ENCODE assay signal across 17 cellular contexts in the genomic region with DNA sequence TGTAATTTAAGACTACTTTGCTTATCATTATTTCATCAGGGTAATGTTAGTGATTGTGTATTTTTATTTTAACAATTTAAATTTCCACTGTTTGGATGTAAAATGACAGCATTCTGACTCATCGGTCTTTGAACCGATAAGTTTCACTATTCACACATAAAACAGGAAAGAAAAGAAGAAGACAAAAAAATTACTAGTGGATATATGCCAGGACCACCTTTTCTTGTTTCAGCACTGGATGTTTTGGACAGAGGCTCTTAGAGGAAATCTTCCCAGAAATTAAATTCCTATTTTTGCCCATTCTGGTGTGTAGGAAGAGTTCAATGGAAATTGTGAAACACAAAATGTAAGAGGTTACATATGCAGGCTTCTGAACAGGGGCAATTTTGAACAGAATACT. TPM values are rescaled to one million over a fixed set of nuclear protein-coding genes. Genes with fewer than 3 reads are reported as not detected.
DNase-seq lines count a peak whose midpoint lies in the region; TF ChIP-seq lines count a peak whose summit lies in the region.
"Had no signal": no experiment of that assay in that cellular context is flagged by ENCODE, and none has a peak within 500 bp of the region (broad histone marks: within the 10 kb centered on the region; RNA-seq: fewer than 3 reads in every experiment).

No MANE protein-coding gene starts in this region.

- no peak overlapping the region for H3K4me2 ChIP-seq in mammary epithelial cell (ENCODE audit: insufficient read depth, low read depth, low read length)

- dilution Hi-C loops in mammary epithelial cell (cut with HindIII; ENCODE audit: low sequenced_read_pairs) = no loop called here

- peaks cover 0 to 3% (median 0%) of the 10 kb centered on the region in 8 donors for H3K9me3 Mint-ChIP-seq in CD4-positive, alpha-beta memory T cell

- WGBS in mammary epithelial cell (ENCODE audit: low coverage, missing lambda C conversion rate) = 56% methylated on average over 2 of the region's 2 CpGs

- no peak overlapping the region for H2AFZ ChIP-seq in mammary epithelial cell (ENCODE audit: low read depth, low read length)

- H3K4me3 ChIP-seq in AG10803 (ENCODE audit: low read length) (no peak overlapping the region), mammary epithelial cell (replicated peaks in 1 of 3; ENCODE audit: insufficient read depth in 1 of 3, low read depth in 2 of 3, low read length in 3 of 3) (no peak overlapping the region), H7 (ENCODE audit: insufficient read depth, low read depth, low read length) (no peak overlapping the region)
- H3K4me3 ChIP-seq in CD4-positive, alpha-beta memory T cell (ENCODE audit: low read length in 2 of 2) = no peak overlapping the region
- H3K4me3 ChIP-seq: sigmoid colon had no signal

- H3K4me1 ChIP-seq in mammary epithelial cell (ENCODE audit: insufficient read depth, low read length) = peaks cover 5% of the 10 kb centered on the region
- no peaks in the 10 kb centered on the region for H3K4me1 ChIP-seq in CD4-positive, alpha-beta memory T cell (ENCODE audit: insufficient read depth, low read length)
- H3K4me1 ChIP-seq: sigmoid colon had no signal

- H3K27me3 Mint-ChIP-seq in CD4-positive, alpha-beta memory T cell = no peaks in the 10 kb centered on the region
- H3K27me3 Mint-ChIP-seq: T-helper 17 cell had no signal

- DNase-seq in AG10803 (ENCODE audit: low read depth) (peak; percentile 21), LHCN-M2 (ENCODE audit: low read depth) (peak; percentile 78), mammary epithelial cell (peak; percentile 22), kidney tubule cell (ENCODE audit: low spot score) (peak; percentile 2), iPS-NIHi11 (ENCODE audit: low spot score) (no peak), H7 (no peak), ecto neural progenitor cell (ENCODE audit: low spot score) (no peak)
- no peak for DNase-seq in CD4-positive, alpha-beta memory T cell
- DNase-seq: activated naive CD4-positive, alpha-beta T cell; caudate nucleus; DMS79 treated with DMSO at 0.1 percent for 48 hours; NCI-H1048; nucleus accumbens; SHP77; sigmoid colon; stimulated activated CD4-positive, alpha-beta T cell treated with anti-CD3 and anti-CD28 coated beads, Interleukin-2, amount 100 ng/mL, for 48 hours; T-helper 17 cell had no signal

- H3K9ac ChIP-seq in mammary epithelial cell (ENCODE audit: insufficient read depth, low read length) = no peak overlapping the region

- no peaks in the 10 kb centered on the region for H3K4me1 Mint-ChIP-seq in CD4-positive, alpha-beta memory T cell
- H3K4me1 Mint-ChIP-seq: T-helper 17 cell had no signal

- no peaks in the 10 kb centered on the region for H3K36me3 Mint-ChIP-seq in CD4-positive, alpha-beta memory T cell

- no peak overlapping the region for H3K4me3 Mint-ChIP-seq in CD4-positive, alpha-beta memory T cell
- H3K4me3 Mint-ChIP-seq: T-helper 17 cell had no signal

- POLR2A ChIA-PET in CD4-positive, alpha-beta memory T cell (lab: Charles Lee; ENCODE audit: partially characterized antibody) = no interaction called here

- H4K20me1 ChIP-seq in mammary epithelial cell (ENCODE audit: insufficient read depth, low read length) = no peaks in the 10 kb centered on the region

- H3K36me3 ChIP-seq in mammary epithelial cell (ENCODE audit: insufficient read depth, low read length) (peaks cover 2% of the 10 kb centered on the region), H7 (replicated peaks; ENCODE audit: control insufficient read depth, insufficient read depth, low read length) (no peaks in the 10 kb centered on the region)
- no peaks in the 10 kb centered on the region for H3K36me3 ChIP-seq in CD4-positive, alpha-beta memory T cell (ENCODE audit: insufficient read depth, low read length)
- H3K36me3 ChIP-seq: sigmoid colon had no signal

- no peak overlapping the region for H3K27ac ChIP-seq in mammary epithelial cell (ENCODE audit: insufficient read depth, low read depth, low read length)
- H3K27ac ChIP-seq in CD4-positive, alpha-beta memory T cell (ENCODE audit: low read depth, low read length) = no peak overlapping the region
- H3K27ac ChIP-seq: sigmoid colon had no signal

- no peaks in the 10 kb centered on the region for H3K27me3 ChIP-seq in mammary epithelial cell (ENCODE audit: insufficient read depth, low read length)
- H3K27me3 ChIP-seq in CD4-positive, alpha-beta memory T cell (ENCODE audit: insufficient read depth, low read length) = no peaks in the 10 kb centered on the region
- H3K27me3 ChIP-seq in H7 (ENCODE audit: control insufficient read depth, insufficient read depth, low read length) = no peaks in the 10 kb centered on the region
- H3K27me3 ChIP-seq: sigmoid colon had no signal

- TF ChIP-seq CTCF in AG10803 (conservative IDR thresholded peaks at IDR 0.05; ENCODE audit: low read length) = no peak
- no peak for TF ChIP-seq CTCF in mammary epithelial cell (conservative IDR thresholded peaks at IDR 0.05 in 1 of 2, IDR thresholded peaks at IDR 0.05 in 1 of 2; ENCODE audit: extremely low read depth in 1 of 2, insufficient read depth in 1 of 2, low read depth in 1 of 2, low read length in 2 of 2)

- CTCF ChIA-PET in mammary epithelial cell (lab: Charles Lee; ENCODE audit: low non-redundant PET) = no interaction called here
- CTCF ChIA-PET in CD4-positive, alpha-beta memory T cell (lab: Charles Lee; ENCODE audit: partially characterized antibody) = no interaction called here

- intact Hi-C loops in mammary epithelial cell (cut with micrococcal nuclease) = no loop called here
- intact Hi-C loops in CD4-positive, alpha-beta memory T cell (cut with micrococcal nuclease) = no loop called here

- peaks cover 78% of the 10 kb centered on the region for H3K79me2 ChIP-seq in mammary epithelial cell (ENCODE audit: insufficient read depth, low read length)

- no peak overlapping the region for H3K27ac Mint-ChIP-seq in CD4-positive, alpha-beta memory T cell
- H3K27ac Mint-ChIP-seq: T-helper 17 cell had no signal

- in situ Hi-C loops in mammary epithelial cell (cut with MboI; ENCODE audit: low sequenced_read_pairs in 2 of 2) = no loop called here

- no TSS peak for BruUV-seq in mammary epithelial cell (replicated peaks; lab: Mats Ljungman, UMichigan)

- H3K9me3 ChIP-seq in mammary epithelial cell (replicated peaks; ENCODE audit: insufficient read depth, low read length) = no peaks in the 10 kb centered on the region
- no peaks in the 10 kb centered on the region for H3K9me3 ChIP-seq in CD4-positive, alpha-beta memory T cell (ENCODE audit: control insufficient read depth in 1 of 2, low read length in 2 of 2)
- H3K9me3 ChIP-seq: sigmoid colon had no signal

RNA-seq across cellular contexts. Expression of gene VEGFC, which starts 57.4 kb away (rescaled TPM):
- total RNA-seq in LHCN-M2 (2014; rRNA removed) (29.9 and 39.5 TPM in 2 replicates), mammary epithelial cell (10 to 100 TPM in 1 of 2 donors, 1 to 10 TPM in 1; 9.0 to 49.0 TPM)
- 55.8 TPM for polyA plus RNA-seq in LHCN-M2 (2012)
- polyA plus RNA-seq in mammary epithelial cell = 26.4 TPM
- 18.5 TPM for polyA minus RNA-seq in mammary epithelial cell
- not detected for total RNA-seq in CD4-positive, alpha-beta memory T cell
- polyA plus RNA-seq in CD4-positive, alpha-beta memory T cell = not detected
- total RNA-seq in H7 (2014; rRNA removed; shearing (Covaris generic)) = 0.59 and 0.89 TPM in 2 replicates

Comparison
In these comparisons a context has a peak if more than half of its experiments do, and no peak if none do; other contexts are left out.
1. DNase-seq: peak in AG10803 (single experiment), LHCN-M2 (single experiment), mammary epithelial cell (single experiment) and kidney tubule cell (single experiment); none in iPS-NIHi11 (single experiment), CD4-positive, alpha-beta memory T cell (0 of 5), H7 (single experiment) and ecto neural progenitor cell (single experiment).